13 cellular contexts compared by ENCODE assay signal in the genomic region with DNA sequence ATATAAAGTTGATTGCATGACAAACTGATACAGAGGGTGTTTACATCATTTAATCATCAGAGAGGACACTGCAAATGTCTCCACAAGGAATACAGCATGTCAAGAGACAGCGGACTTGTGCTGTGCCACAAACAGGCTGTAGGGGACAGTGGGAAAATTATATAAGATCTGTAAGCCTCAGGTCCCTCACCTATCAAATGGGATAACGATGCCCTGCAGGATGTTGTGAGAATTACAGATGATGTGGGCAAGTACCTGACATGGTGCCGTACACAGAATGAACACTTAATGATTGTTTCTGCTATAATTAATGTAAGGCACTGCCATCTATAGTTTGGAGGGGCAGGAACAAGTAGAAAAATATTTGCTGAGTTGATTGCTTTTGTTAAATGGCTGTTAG.
DNase-seq lines count a peak whose midpoint lies in the region; ATAC-seq and TF ChIP-seq lines count a peak whose summit lies in the region.
"Had no signal": no experiment of that assay in that cellular context is flagged by ENCODE, and none has a peak within 500 bp of the region (broad histone marks: within the 10 kb centered on the region; RNA-seq: fewer than 3 reads in every experiment).

No MANE protein-coding gene starts in this region.

- H3F3A ChIP-seq in PC-9 (ENCODE audit: insufficient read depth, low read depth) = peaks cover 20% of the 10 kb centered on the region

- BruUV-seq in PC-9 (replicated peaks; lab: Mats Ljungman, UMichigan) = no TSS peak

- 95% methylated on average over 3 of the region's 3 CpGs for WGBS in right lobe of liver (ENCODE audit: insufficient coverage, low coverage, low lambda C conversion rate, missing lambda C conversion rate)

- POLR2A ChIA-PET in HEK293T (lab: Yijun Ruan, JAX) = no interaction called here
- POLR2A ChIA-PET in PC-9 (lab: Charles Lee; ENCODE audit: unreplicated experiment) = no interaction called here

- H3K27me3 ChIP-seq in PC-9 (ENCODE audit: insufficient read depth, low read depth) = no peaks in the 10 kb centered on the region
- H3K27me3 ChIP-seq in right lobe of liver = no peaks in the 10 kb centered on the region
- H3K27me3 ChIP-seq: ascending aorta, right atrium auricular region, tibial artery had no signal

- peak overlapping the region; percentile 1; the same call in 1 of the 2 replicates for H3K4me3 ChIP-seq in PC-9
- H3K4me3 ChIP-seq in right lobe of liver = no peak overlapping the region
- H3K4me3 ChIP-seq: ascending aorta, right atrium auricular region, tibial artery had no signal

- H3K27ac ChIP-seq in PC-9 = peak overlapping the region; percentile 96
- peak overlapping the region in 2 of 3 donors; percentile 93 for H3K27ac ChIP-seq in right lobe of liver
- H3K27ac ChIP-seq: ascending aorta, right atrium auricular region, tibial artery had no signal

- CTCF ChIA-PET in HEK293T (lab: Yijun Ruan, JAX) = no interaction called here
- CTCF ChIA-PET in PC-9 (lab: Charles Lee) = no interaction called here

- intact Hi-C loops in PC-9 (cut with micrococcal nuclease; ENCODE audit: unreplicated experiment) (loop anchor here (1.0 kb wide), 1 partner anchor 99 kb away; no protein-coding TSS in a partner anchor), right lobe of liver (cut with DNase I) (no loop called here)

- no peak overlapping the region for H2AFZ ChIP-seq in PC-9

- H3K9me3 ChIP-seq in PC-9 (ENCODE audit: insufficient read depth, low read depth) (no peaks in the 10 kb centered on the region), right lobe of liver (no peaks in the 10 kb centered on the region)
- H3K9me3 ChIP-seq: ascending aorta, right atrium auricular region, tibial artery had no signal

- peak; percentile 49 for DNase-seq in COLO668 (lab: John Stamatoyannopoulos, UW; ENCODE audit: unreplicated experiment)
- DNase-seq in HEK293T (ENCODE audit: extremely low spot score) = peak; percentile 34
- no peak for DNase-seq in PC-9
- no peak for DNase-seq in right lobe of liver
- DNase-seq in AG20443 (ENCODE audit: low spot score) = no peak
- no peak for DNase-seq in GM20000 (ENCODE audit: low spot score)
- DNase-seq: CD4-positive, alpha-beta memory T cell; NCI-H1092 treated with DMSO at 0.1 percent for 48 hours; tibial artery had no signal

- H3K9me2 ChIP-seq in PC-9 (ENCODE audit: insufficient read depth) = no peaks in the 10 kb centered on the region

- ATAC-seq in right lobe of liver (no peak), HG02973 (IDR thresholded peaks at IDR 0.05; ENCODE audit: unreplicated experiment) (no peak), GM19452 (IDR thresholded peaks at IDR 0.05; ENCODE audit: unreplicated experiment) (no peak)

- no peaks in the 10 kb centered on the region for H4K20me1 ChIP-seq in PC-9 (ENCODE audit: insufficient read depth)

- no peak for TF ChIP-seq POLR2A in right lobe of liver (IDR thresholded peaks at IDR 0.05)

- H3K79me2 ChIP-seq in PC-9 (ENCODE audit: low read depth) = peaks cover 3% of the 10 kb centered on the region; the same call in 1 of the 2 replicates

- H3K4me2 ChIP-seq in PC-9 = peak overlapping the region; percentile 65

- H3K4me1 ChIP-seq in PC-9 (replicated peaks; ENCODE audit: insufficient read depth) (peaks cover 35% of the 10 kb centered on the region), right lobe of liver (peaks cover 0 to 28% (median 3%) of the 10 kb centered on the region in 4 donors)
- H3K4me1 ChIP-seq: ascending aorta, right atrium auricular region, tibial artery had no signal

- no peaks in the 10 kb centered on the region for H3K36me3 ChIP-seq in PC-9 (ENCODE audit: low read depth)
- H3K36me3 ChIP-seq in right lobe of liver = no peaks in the 10 kb centered on the region
- H3K36me3 ChIP-seq: ascending aorta, right atrium auricular region, tibial artery had no signal

- no peak; the same call in 1 of the 2 replicates for TF ChIP-seq CTCF in PC-9 (conservative IDR thresholded peaks at IDR 0.05)
- TF ChIP-seq CTCF in right lobe of liver (IDR thresholded peaks at IDR 0.05) = peak in 1 of 4 donors; percentile 11
- no peak for TF ChIP-seq CTCF in GM20000 (IDR thresholded peaks at IDR 0.05; ENCODE audit: extremely low read depth, missing control alignments)

TF ChIP-seq in HEK293T, 16 proteins besides CTCF, POLR2A, EP300 and RAD21:
- no peak for TF ChIP-seq LEF1 (IDR thresholded peaks at IDR 0.05; ENCODE audit: borderline replicate concordance)

Comparison
In these comparisons a context has a peak if more than half of its experiments do, and no peak if none do; other contexts are left out.
1. DNase-seq: peak in COLO668 (single experiment) and HEK293T (single experiment); none in PC-9 (0 of 2), right lobe of liver (0 of 3), AG20443 (single experiment) and GM20000 (single experiment).